15 cellular contexts compared by ENCODE assay signal in genomic region chr2:23021311-23022120, GRCh38.
A peak's percentile ranks its signal among the peaks of the same experiment; 100 is the strongest.
DNase-seq lines count a peak whose midpoint lies in the region; ATAC-seq and TF ChIP-seq lines count a peak whose summit lies in the region.
"Had no signal": no experiment of that assay in that cellular context is flagged by ENCODE, and none has a peak within 500 bp of the region (broad histone marks: within the 10 kb centered on the region; RNA-seq: fewer than 3 reads in every experiment).

No MANE protein-coding gene starts in this region.

- H4K8ac ChIP-seq in mesendoderm (ENCODE audit: low read depth, low read length) = no peak overlapping the region

- H2BK5ac ChIP-seq in mesendoderm (ENCODE audit: low read length) = peak overlapping the region; percentile 13

- H3K18ac ChIP-seq in mesendoderm (ENCODE audit: low read length) = peak overlapping the region; percentile 39

- no peak overlapping the region for H3K9ac ChIP-seq in endodermal cell (ENCODE audit: extremely low read depth, low read length, poor library complexity, severe bottlenecking)
- no peak overlapping the region for H3K9ac ChIP-seq in mesendoderm (ENCODE audit: low read length)
- no peak overlapping the region for H3K9ac ChIP-seq in smooth muscle cell (ENCODE audit: low read depth)

- H2AK5ac ChIP-seq in mesendoderm (ENCODE audit: low read length) = peak overlapping the region; percentile 54

- no peaks in the 10 kb centered on the region for H3K79me2 ChIP-seq in mesendoderm (ENCODE audit: control insufficient read depth, insufficient read depth, low read length)
- no peaks in the 10 kb centered on the region for H3K79me2 ChIP-seq in smooth muscle cell (ENCODE audit: low read depth)

- H4K5ac ChIP-seq in mesendoderm (ENCODE audit: low read length) = no peak overlapping the region

- H3K36me3 Mint-ChIP-seq in endodermal cell (ENCODE audit: low read depth) = no peaks in the 10 kb centered on the region

- peaks cover 25% of the 10 kb centered on the region for H3K4me1 Mint-ChIP-seq in endodermal cell

- H3F3A ChIP-seq in smooth muscle cell (ENCODE audit: low read depth) = no peaks in the 10 kb centered on the region

- no peaks in the 10 kb centered on the region for H3K79me1 ChIP-seq in mesendoderm (ENCODE audit: low read length)

- no peak overlapping the region for H3K4me2 ChIP-seq in mesendoderm (ENCODE audit: low read length)
- H3K4me2 ChIP-seq in smooth muscle cell = no peak overlapping the region

- H3K27ac ChIP-seq in endodermal cell (ENCODE audit: low read depth, low read length) = no peak overlapping the region
- H3K27ac ChIP-seq in mesendoderm (ENCODE audit: low read depth, low read length) = no peak overlapping the region
- H3K27ac ChIP-seq in smooth muscle cell (ENCODE audit: low read depth) = peak overlapping the region; percentile 57

- H3K4me1 ChIP-seq in endodermal cell (ENCODE audit: control insufficient read depth, insufficient read depth, low read length) (peaks cover 9% of the 10 kb centered on the region), mesendoderm (ENCODE audit: control insufficient read depth, low read depth, low read length) (peaks cover 13% of the 10 kb centered on the region), smooth muscle cell (ENCODE audit: low read depth) (no peaks in the 10 kb centered on the region)
- H3K4me1 ChIP-seq: BE2C, Caco-2 had no signal

- no peak overlapping the region for H3K4me3 ChIP-seq in endodermal cell (ENCODE audit: low read length)
- no peak overlapping the region for H3K4me3 ChIP-seq in mesendoderm (ENCODE audit: low read length)
- H3K4me3 ChIP-seq in smooth muscle cell = no peak overlapping the region

- TF ChIP-seq CTCF in endodermal cell (conservative IDR thresholded peaks at IDR 0.05) (no peak), smooth muscle cell (IDR thresholded peaks at IDR 0.05; ENCODE audit: borderline replicate concordance, insufficient read depth, poor library complexity, severe bottlenecking) (no peak)

- DNase-seq in SK-N-DZ (ENCODE audit: low spot score) (peak; percentile 4), endodermal cell (peak; percentile 22), mesendoderm (no peak), smooth muscle cell (lab: John Stamatoyannopoulos, UW; ENCODE audit: unreplicated experiment) (no peak), kidney tubule cell (ENCODE audit: low spot score) (no peak), germinal center (ENCODE audit: low spot score) (no peak)
- DNase-seq: ACHN; BE2C; C1 segment of cervical spinal cord; Caco-2; CD4-positive, alpha-beta T cell; GOT3; H9; IMR-90 had no signal

- H4K20me1 ChIP-seq in smooth muscle cell (ENCODE audit: low read depth) = no peaks in the 10 kb centered on the region

- H3K4me3 Mint-ChIP-seq in endodermal cell = no peak overlapping the region
- H3K4me3 Mint-ChIP-seq: CD4-positive, alpha-beta T cell; H9 had no signal

- peaks cover 22% of the 10 kb centered on the region for H3K27me3 Mint-ChIP-seq in endodermal cell (ENCODE audit: insufficient read depth)
- H3K27me3 Mint-ChIP-seq: CD4-positive, alpha-beta T cell had no signal

- no peaks in the 10 kb centered on the region for H3K36me3 ChIP-seq in endodermal cell (ENCODE audit: control insufficient read depth, insufficient read depth, low read length)
- no peaks in the 10 kb centered on the region for H3K36me3 ChIP-seq in mesendoderm (ENCODE audit: control insufficient read depth, insufficient read depth, low read length)
- no peaks in the 10 kb centered on the region for H3K36me3 ChIP-seq in smooth muscle cell (ENCODE audit: low read depth)
- H3K36me3 ChIP-seq: BE2C had no signal

- H3K4ac ChIP-seq in mesendoderm (ENCODE audit: low read depth, low read length) = no peak overlapping the region

- H3K56ac ChIP-seq in mesendoderm (ENCODE audit: low read length) = peak overlapping the region; percentile 56

- H3K9me3 ChIP-seq in endodermal cell (ENCODE audit: control insufficient read depth, low read length) = peaks cover under 1% of the 10 kb centered on the region
- H3K9me3 ChIP-seq in smooth muscle cell (replicated peaks; ENCODE audit: low read depth) = no peaks in the 10 kb centered on the region
- H3K9me3 ChIP-seq: BE2C, Caco-2 had no signal

- H3K27ac Mint-ChIP-seq in endodermal cell = no peak overlapping the region
- H3K27ac Mint-ChIP-seq: CD4-positive, alpha-beta T cell had no signal

- H3K27me3 ChIP-seq in endodermal cell (ENCODE audit: control insufficient read depth, insufficient read depth, low read length, poor library complexity, severe bottlenecking) (no peaks in the 10 kb centered on the region), mesendoderm (ENCODE audit: insufficient read depth, low read length, poor library complexity) (no peaks in the 10 kb centered on the region), smooth muscle cell (ENCODE audit: low read depth) (no peaks in the 10 kb centered on the region)
- H3K27me3 ChIP-seq: BE2C had no signal

- no peak for ATAC-seq in GM18907 (IDR thresholded peaks at IDR 0.05; ENCODE audit: unreplicated experiment)

- H3K23ac ChIP-seq in mesendoderm (ENCODE audit: low read length) = no peak overlapping the region

- H3K9me3 Mint-ChIP-seq in endodermal cell = no peaks in the 10 kb centered on the region
- H3K9me3 Mint-ChIP-seq: CD4-positive, alpha-beta T cell had no signal

- WGBS in endodermal cell (ENCODE audit: insufficient coverage in 1 of 2, insufficient read length in 1 of 2), 2 experiments = 86 to 88% methylated on average over 11 to 13 of the region's 13 CpGs
- no CpG with 5 or more reads among the region's 13 CpGs for WGBS in mesendoderm (ENCODE audit: extremely low coverage, insufficient coverage, low lambda C conversion rate)
- 84% methylated on average over 13 of the region's 13 CpGs for WGBS in smooth muscle cell (ENCODE audit: low lambda C conversion rate)

- no peak overlapping the region for H2BK120ac ChIP-seq in mesendoderm (ENCODE audit: low read depth, low read length)

- H2BK15ac ChIP-seq in mesendoderm (replicated peaks; ENCODE audit: low read depth) = no peak overlapping the region

- H2AFZ ChIP-seq in smooth muscle cell (ENCODE audit: low read depth) = no peak overlapping the region

Comparison
In these comparisons a context has a peak if more than half of its experiments do, and no peak if none do; other contexts are left out.
1. DNase-seq: peak in SK-N-DZ (single experiment) and endodermal cell (single experiment); none in mesendoderm (single experiment), smooth muscle cell (single experiment), kidney tubule cell (single experiment) and germinal center (single experiment).